Comparison of ENCODE assay signal across 8 cellular contexts in the genomic region with DNA sequence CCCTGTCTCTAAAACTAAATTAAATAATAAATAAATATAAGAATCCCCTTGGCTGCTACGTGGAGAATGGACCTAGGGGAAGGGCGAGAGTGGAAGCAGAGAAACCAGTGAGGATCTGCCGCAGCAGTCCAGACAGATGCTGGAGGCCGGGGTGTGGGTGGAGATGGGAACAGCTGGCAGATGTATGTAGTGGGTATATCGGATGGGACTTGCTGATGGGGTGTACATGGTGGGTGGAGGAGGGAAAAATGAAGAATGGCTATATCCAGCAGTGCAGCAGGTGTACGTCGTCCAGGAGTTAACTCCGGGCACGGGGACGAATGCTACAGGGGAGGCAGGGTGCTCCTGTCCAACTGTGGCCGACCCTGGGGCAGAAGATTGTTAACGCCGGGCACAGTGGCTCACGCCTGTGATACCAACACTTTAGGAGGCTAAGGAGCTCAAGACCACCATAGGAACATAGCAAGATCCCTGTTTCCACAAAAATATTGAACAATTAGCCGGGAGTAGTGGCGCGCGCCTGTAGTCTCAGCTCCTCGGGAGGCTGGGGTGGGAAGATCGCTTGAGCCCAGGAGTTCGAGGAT. TPM values are rescaled to one million over a fixed set of nuclear protein-coding genes. Genes with fewer than 3 reads are reported as not detected.
A peak's percentile ranks its signal among the peaks of the same experiment; 100 is the strongest.
DNase-seq lines count a peak whose midpoint lies in the region; ATAC-seq and TF ChIP-seq lines count a peak whose summit lies in the region.

No MANE protein-coding gene starts in this region.

- ATAC-seq in HG03565 (IDR thresholded peaks at IDR 0.05; ENCODE audit: unreplicated experiment) (no peak), GM19463 (IDR thresholded peaks at IDR 0.05; ENCODE audit: unreplicated experiment) (no peak)

- in situ Hi-C loops in mammary epithelial cell (cut with MboI; ENCODE audit: low sequenced_read_pairs in 2 of 2): loop anchor here in 1 of 2 donors (10.0 kb wide), 1 partner anchor 124 kb away; no protein-coding TSS in a partner anchor

- CTCF ChIA-PET in mammary epithelial cell (lab: Charles Lee; ENCODE audit: low non-redundant PET): interaction anchor here (0.7 kb wide), 1 partner anchor 371 kb away, joined by 8 read pairs; no protein-coding TSS in a partner anchor

- 4% methylated on average over 20 of the region's 21 CpGs for WGBS in mammary epithelial cell (ENCODE audit: low coverage, missing lambda C conversion rate)

- H4K20me1 ChIP-seq in mammary epithelial cell (ENCODE audit: insufficient read depth, low read length): no peaks in the 10 kb centered on the region

- no peak overlapping the region for H3K9ac ChIP-seq in HUES48 (ENCODE audit: low read depth, low read length)
- H3K9ac ChIP-seq in mammary epithelial cell (ENCODE audit: insufficient read depth, low read length): peak overlapping the region; percentile 45

- H3K4me1 ChIP-seq in HUES48 (ENCODE audit: control insufficient read depth, insufficient read depth, low read length) (no peaks in the 10 kb centered on the region), mammary epithelial cell (ENCODE audit: insufficient read depth, low read length) (peaks cover 2% of the 10 kb centered on the region), muscle layer of duodenum (ENCODE audit: control insufficient read depth in 1 of 2, insufficient read depth in 2 of 2, low read length in 2 of 2) (peaks cover 4 to 27% of the 10 kb centered on the region in 2 donors)

- intact Hi-C loops in mammary epithelial cell (cut with micrococcal nuclease): loop anchor here (10.0 kb wide), 1 partner anchor 434 kb away; no protein-coding TSS in a partner anchor

- dilution Hi-C loops in mammary epithelial cell (cut with HindIII; ENCODE audit: low sequenced_read_pairs): no loop called here

- no peaks in the 10 kb centered on the region for H3K27me3 ChIP-seq in HUES48 (ENCODE audit: control insufficient read depth, insufficient read depth, low read length)
- H3K27me3 ChIP-seq in mammary epithelial cell (ENCODE audit: insufficient read depth, low read length): no peaks in the 10 kb centered on the region
- H3K27me3 ChIP-seq in muscle layer of duodenum (ENCODE audit: low read depth, low read length): no peaks in the 10 kb centered on the region

- TF ChIP-seq CTCF in AG10803 (conservative IDR thresholded peaks at IDR 0.05; ENCODE audit: low read length) (no peak), mammary epithelial cell (conservative IDR thresholded peaks at IDR 0.05 in 1 of 2, IDR thresholded peaks at IDR 0.05 in 1 of 2; ENCODE audit: extremely low read depth in 1 of 2, insufficient read depth in 1 of 2, low read depth in 1 of 2, low read length in 2 of 2) (no peak)

- peak overlapping the region; percentile 90 for H2AFZ ChIP-seq in mammary epithelial cell (ENCODE audit: low read depth, low read length)

- H3K4me3 ChIP-seq in AG10803 (ENCODE audit: low read length) (peak overlapping the region; percentile 81), HUES48 (ENCODE audit: low read depth, low read length) (peak overlapping the region; percentile 78), mammary epithelial cell (replicated peaks in 1 of 3; ENCODE audit: insufficient read depth in 1 of 3, low read depth in 2 of 3, low read length in 3 of 3) (peak overlapping the region; percentile 60 to 92 (median 69)), muscle layer of duodenum (ENCODE audit: low read depth in 1 of 2, low read length in 2 of 2) (peak overlapping the region; percentile 81 to 99)

- BruUV-seq in mammary epithelial cell (replicated peaks; lab: Mats Ljungman, UMichigan): TSS peak; percentile 50

- peaks cover 9% of the 10 kb centered on the region; the same call in 1 of the 2 replicates for H3K36me3 ChIP-seq in HUES48 (ENCODE audit: control insufficient read depth, insufficient read depth, low read length)
- peaks cover 3% of the 10 kb centered on the region for H3K36me3 ChIP-seq in mammary epithelial cell (ENCODE audit: insufficient read depth, low read length)
- H3K36me3 ChIP-seq in muscle layer of duodenum (ENCODE audit: control insufficient read depth in 1 of 2, insufficient read depth in 2 of 2, low read length in 2 of 2): peaks cover 0 to 2% of the 10 kb centered on the region in 2 donors

- H3K9me3 ChIP-seq in HUES48 (ENCODE audit: control insufficient read depth, insufficient read depth, low read length) (no peaks in the 10 kb centered on the region), mammary epithelial cell (replicated peaks; ENCODE audit: insufficient read depth, low read length) (no peaks in the 10 kb centered on the region), muscle layer of duodenum (ENCODE audit: control insufficient read depth in 1 of 2, low read length in 2 of 2) (no peaks in the 10 kb centered on the region)

- H3K27ac ChIP-seq in HUES48 (ENCODE audit: low read depth, low read length) (no peak overlapping the region), mammary epithelial cell (ENCODE audit: insufficient read depth, low read depth, low read length) (peak overlapping the region; percentile 42), muscle layer of duodenum (ENCODE audit: low read length) (peak overlapping the region; percentile 31)

- peaks cover 42% of the 10 kb centered on the region for H3K79me2 ChIP-seq in mammary epithelial cell (ENCODE audit: insufficient read depth, low read length)

- DNase-seq in AG10803 (ENCODE audit: low read depth) (peak; percentile 3), mammary epithelial cell (no peak), NCI-H774 (lab: John Stamatoyannopoulos, UW) (no peak), NCI-H2171 (lab: John Stamatoyannopoulos, UW) (no peak)

- peak overlapping the region; percentile 76 for H3K4me2 ChIP-seq in mammary epithelial cell (ENCODE audit: insufficient read depth, low read depth, low read length)

RNA-seq across cellular contexts. Expression of a gene that starts 0.7 kb away (rescaled TPM):
- 10 to 100 TPM; 17.0 to 25.7 TPM for total RNA-seq in mammary epithelial cell
- polyA plus RNA-seq in mammary epithelial cell: 17.4 TPM
- polyA minus RNA-seq in mammary epithelial cell: 31.4 TPM

RNA-seq across cellular contexts. Expression of a gene that starts 0.9 kb away (rescaled TPM):
- 1 to 10 TPM; 4.3 to 6.4 TPM for total RNA-seq in mammary epithelial cell
- polyA plus RNA-seq in mammary epithelial cell: 7.7 TPM
- 4.1 TPM for polyA minus RNA-seq in mammary epithelial cell
